11 cellular contexts compared by ENCODE assay signal in the genomic region with DNA sequence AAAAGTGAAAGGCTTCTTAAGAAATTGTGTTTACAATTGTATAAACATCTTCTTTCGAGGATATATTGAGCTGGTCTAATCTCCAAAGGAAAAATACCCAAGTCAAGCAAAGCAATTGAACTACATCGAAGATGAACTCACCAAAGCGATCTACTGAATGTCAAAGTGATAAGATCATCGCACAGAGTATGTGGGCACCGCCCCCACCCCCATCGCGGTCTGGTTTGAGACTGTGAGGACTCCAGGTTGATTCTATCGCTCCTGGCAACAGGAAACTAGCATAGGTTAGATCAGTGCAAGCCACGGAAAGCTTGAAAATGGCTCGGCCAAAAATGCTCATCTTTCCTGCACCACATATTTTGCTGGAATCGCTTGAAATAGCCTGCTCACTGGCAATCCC.
DNase-seq lines count a peak whose midpoint lies in the region; ATAC-seq, FAIRE-seq and TF ChIP-seq lines count a peak whose summit lies in the region.
"Had no signal": no experiment of that assay in that cellular context is flagged by ENCODE, and none has a peak within 500 bp of the region (broad histone marks: within the 10 kb centered on the region; RNA-seq: fewer than 3 reads in every experiment).

No MANE protein-coding gene starts in this region.

- DNase-seq in CD4-positive, alpha-beta memory T cell = peak; percentile 54 to 76 (median 62)
- DNase-seq in activated CD4-positive, alpha-beta memory T cell treated with anti-CD3 and anti-CD28 coated beads for 36 hours = peak; percentile 81
- DNase-seq in activated naive CD4-positive, alpha-beta T cell treated with anti-CD3 and anti-CD28 coated beads, Interleukin-2, amount 50 U/mL, for 16 hours = peak; percentile 55
- peak; percentile 68 for DNase-seq in stimulated activated CD4-positive, alpha-beta T cell treated with anti-CD3 and anti-CD28 coated beads, Interleukin-1b, Interleukin-23, amount 100 ng/mL, for 48 hours
- DNase-seq in caudate nucleus (lab: John Stamatoyannopoulos, UW) = no peak
- DNase-seq in H54 (ENCODE audit: insufficient read length, low spot score) = no peak
- DNase-seq in NCI-H526 treated with DMSO at 0.1 percent for 48 hours (lab: John Stamatoyannopoulos, UW) = no peak
- DNase-seq: ACHN, cortex of kidney, NCI-H446 treated with DMSO at 0.1 percent for 48 hours had no signal

- no peaks in the 10 kb centered on the region for H3K27me3 ChIP-seq in CD4-positive, alpha-beta memory T cell (ENCODE audit: insufficient read depth, low read length)

- peak overlapping the region in 5 of 7 donors; percentile 2 to 80 (median 49) for H3K27ac Mint-ChIP-seq in CD4-positive, alpha-beta memory T cell
- H3K27ac Mint-ChIP-seq in activated CD4-positive, alpha-beta memory T cell treated with anti-CD3 and anti-CD28 coated beads for 36 hours = no peak overlapping the region

- intact Hi-C loops in CD4-positive, alpha-beta memory T cell (cut with micrococcal nuclease) = no loop called here
- intact Hi-C loops in activated CD4-positive, alpha-beta memory T cell treated with anti-CD3 and anti-CD28 coated beads for 36 hours (cut with micrococcal nuclease) = no loop called here

- peaks cover 0 to 8% of the 10 kb centered on the region in 2 donors for H3K36me3 Mint-ChIP-seq in CD4-positive, alpha-beta memory T cell
- H3K36me3 Mint-ChIP-seq in activated CD4-positive, alpha-beta memory T cell treated with anti-CD3 and anti-CD28 coated beads for 36 hours = no peaks in the 10 kb centered on the region

- peaks cover 19 to 43% (median 32%) of the 10 kb centered on the region in 4 donors for H3K4me1 Mint-ChIP-seq in CD4-positive, alpha-beta memory T cell
- peaks cover 27% of the 10 kb centered on the region for H3K4me1 Mint-ChIP-seq in activated CD4-positive, alpha-beta memory T cell treated with anti-CD3 and anti-CD28 coated beads for 36 hours (ENCODE audit: low read depth)

- no peak for FAIRE-seq in H54 (lab: Jason Lieb, UNC)

- ATAC-seq in GM18517 (IDR thresholded peaks at IDR 0.05; ENCODE audit: unreplicated experiment) = no peak

- no peaks in the 10 kb centered on the region for H3K9me3 ChIP-seq in CD4-positive, alpha-beta memory T cell (ENCODE audit: control insufficient read depth in 1 of 2, low read length in 2 of 2)

- peaks cover 23% of the 10 kb centered on the region for H3K4me1 ChIP-seq in CD4-positive, alpha-beta memory T cell (ENCODE audit: insufficient read depth, low read length)

- H3K9me3 Mint-ChIP-seq in CD4-positive, alpha-beta memory T cell = no peaks in the 10 kb centered on the region
- H3K9me3 Mint-ChIP-seq in activated CD4-positive, alpha-beta memory T cell treated with anti-CD3 and anti-CD28 coated beads for 36 hours = no peaks in the 10 kb centered on the region

- peaks cover 11% of the 10 kb centered on the region in 2 donors for H3K27me3 Mint-ChIP-seq in CD4-positive, alpha-beta memory T cell
- H3K27me3 Mint-ChIP-seq in activated CD4-positive, alpha-beta memory T cell treated with anti-CD3 and anti-CD28 coated beads for 36 hours = peaks cover 15% of the 10 kb centered on the region

- TF ChIP-seq POLR2A in H54 (IDR thresholded peaks at IDR 0.05; ENCODE audit: low read depth, low read length) = no peak

- H3K4me3 ChIP-seq in CD4-positive, alpha-beta memory T cell (ENCODE audit: low read length in 2 of 2) = no peak overlapping the region

- no peaks in the 10 kb centered on the region for H3K36me3 ChIP-seq in CD4-positive, alpha-beta memory T cell (ENCODE audit: insufficient read depth, low read length)

- peak overlapping the region in 7 of 8 donors; percentile 30 to 74 (median 69) for H3K4me3 Mint-ChIP-seq in CD4-positive, alpha-beta memory T cell
- H3K4me3 Mint-ChIP-seq in activated CD4-positive, alpha-beta memory T cell treated with anti-CD3 and anti-CD28 coated beads for 36 hours = no peak overlapping the region

- CTCF ChIA-PET in CD4-positive, alpha-beta memory T cell (lab: Charles Lee; ENCODE audit: partially characterized antibody) = interaction anchor here (1.3 kb wide), 1 partner anchor 20 kb away, joined by 3 read pairs; no protein-coding TSS in a partner anchor
- CTCF ChIA-PET in activated CD4-positive, alpha-beta memory T cell treated with anti-CD3 and anti-CD28 coated beads for 36 hours (lab: Charles Lee) = interaction anchor here (0.9 to 2.4 kb wide), 2 partner anchors 15 to 191 kb away, joined by 3 to 9 read pairs; no protein-coding TSS in a partner anchor

- H3K27ac ChIP-seq in CD4-positive, alpha-beta memory T cell (ENCODE audit: low read depth, low read length) = no peak overlapping the region
- H3K27ac ChIP-seq in caudate nucleus (ENCODE audit: low read depth, low read length) = no peak overlapping the region

- POLR2A ChIA-PET in CD4-positive, alpha-beta memory T cell (lab: Charles Lee; ENCODE audit: partially characterized antibody) = interaction anchor here (0.9 to 1.2 kb wide), 2 partner anchors 53 to 196 kb away, joined by 3 to 5 read pairs; partner anchors contain the start of gene RNASET2
- POLR2A ChIA-PET in activated CD4-positive, alpha-beta memory T cell treated with anti-CD3 and anti-CD28 coated beads for 36 hours (lab: Charles Lee) = no interaction called here

Comparison
In these comparisons a context has a peak if more than half of its experiments do, and no peak if none do; other contexts are left out.
1. DNase-seq: peak in CD4-positive, alpha-beta memory T cell (5 of 5), activated CD4-positive, alpha-beta memory T cell treated with anti-CD3 and anti-CD28 coated beads for 36 hours (single experiment), activated naive CD4-positive, alpha-beta T cell treated with anti-CD3 and anti-CD28 coated beads, Interleukin-2, amount 50 U/mL, for 16 hours (single experiment) and stimulated activated CD4-positive, alpha-beta T cell treated with anti-CD3 and anti-CD28 coated beads, Interleukin-1b, Interleukin-23, amount 100 ng/mL, for 48 hours (single experiment); none in caudate nucleus (0 of 61), H54 (single experiment) and NCI-H526 treated with DMSO at 0.1 percent for 48 hours (single experiment).